In genomic region chr14:68950111-68950510, GRCh38 we compare ENCODE assay signal across 11 cellular contexts. TPM values are rescaled to one million over a fixed set of nuclear protein-coding genes. Genes with fewer than 3 reads are reported as not detected.
DNase-seq lines count a peak whose midpoint lies in the region; ATAC-seq and TF ChIP-seq lines count a peak whose summit lies in the region.
"Had no signal": no experiment of that assay in that cellular context is flagged by ENCODE, and none has a peak within 500 bp of the region (broad histone marks: within the 10 kb centered on the region; RNA-seq: fewer than 3 reads in every experiment).

No MANE protein-coding gene starts in this region.

- H3K4me3 Mint-ChIP-seq in dendritic cell treated with granulocyte-macrophage colony-stimulating factor and Interleukin-4, amounts not matched to agents 40 ng/mL and 50 ng/mL, for 4 days = no peak overlapping the region
- no peak overlapping the region for H3K4me3 Mint-ChIP-seq in neural progenitor cell

- intact Hi-C loops in dendritic cell treated with granulocyte-macrophage colony-stimulating factor and Interleukin-4, amounts not matched to agents 40 ng/mL and 50 ng/mL, for 4 days (cut with micrococcal nuclease) = no loop called here
- intact Hi-C loops in mucosa of descending colon (cut with DNase I, micrococcal nuclease) = no loop called here

- H3K4me3 ChIP-seq in neural progenitor cell (no peak overlapping the region), mucosa of descending colon (no peak overlapping the region)
- H3K4me3 ChIP-seq: lung had no signal

- H4K20me1 ChIP-seq in neural progenitor cell (ENCODE audit: low read depth) = peaks cover 67% of the 10 kb centered on the region

- H3K9me3 ChIP-seq in neural progenitor cell (ENCODE audit: low read depth) = no peaks in the 10 kb centered on the region
- no peaks in the 10 kb centered on the region for H3K9me3 ChIP-seq in mucosa of descending colon

- no peaks in the 10 kb centered on the region for H3K9me3 Mint-ChIP-seq in dendritic cell treated with granulocyte-macrophage colony-stimulating factor and Interleukin-4, amounts not matched to agents 40 ng/mL and 50 ng/mL, for 4 days
- no peaks in the 10 kb centered on the region for H3K9me3 Mint-ChIP-seq in neural progenitor cell

- DNase-seq in ELR (ENCODE audit: low read depth) (peak; percentile 54), MV-4-11 (lab: John Stamatoyannopoulos, UW) (peak; percentile 85), renal cortical epithelial cell (ENCODE audit: low read depth) (peak; percentile 73), DMS53 (lab: John Stamatoyannopoulos, UW) (no peak), neural progenitor cell (ENCODE audit: low spot score) (no peak), mucosa of descending colon (no peak)
- DNase-seq: NCI-H510A treated with DMSO at 0.1 percent for 48 hours, T-helper 1 cell had no signal

- H3K27ac Mint-ChIP-seq in dendritic cell treated with granulocyte-macrophage colony-stimulating factor and Interleukin-4, amounts not matched to agents 40 ng/mL and 50 ng/mL, for 4 days = peak overlapping the region; percentile 87
- no peak overlapping the region for H3K27ac Mint-ChIP-seq in neural progenitor cell

- peaks cover 97% of the 10 kb centered on the region for H3K4me1 Mint-ChIP-seq in dendritic cell treated with granulocyte-macrophage colony-stimulating factor and Interleukin-4, amounts not matched to agents 40 ng/mL and 50 ng/mL, for 4 days (ENCODE audit: low read depth)
- peaks cover 35% of the 10 kb centered on the region for H3K4me1 Mint-ChIP-seq in neural progenitor cell

- H3K27me3 Mint-ChIP-seq in dendritic cell treated with granulocyte-macrophage colony-stimulating factor and Interleukin-4, amounts not matched to agents 40 ng/mL and 50 ng/mL, for 4 days = no peaks in the 10 kb centered on the region
- H3K27me3 Mint-ChIP-seq in neural progenitor cell (ENCODE audit: insufficient read depth, low read depth) = peaks cover 2% of the 10 kb centered on the region

- H3K4me1 ChIP-seq in neural progenitor cell = peaks cover 20% of the 10 kb centered on the region
- H3K4me1 ChIP-seq in mucosa of descending colon (ENCODE audit: low read depth) = peaks cover 66% of the 10 kb centered on the region

- H3K36me3 Mint-ChIP-seq in dendritic cell treated with granulocyte-macrophage colony-stimulating factor and Interleukin-4, amounts not matched to agents 40 ng/mL and 50 ng/mL, for 4 days (ENCODE audit: low read depth) = peaks cover 35% of the 10 kb centered on the region
- no peaks in the 10 kb centered on the region for H3K36me3 Mint-ChIP-seq in neural progenitor cell

- no peak overlapping the region for H3K4me2 ChIP-seq in neural progenitor cell

- H3K9ac ChIP-seq in neural progenitor cell = no peak overlapping the region

- no peak overlapping the region for H3K27ac ChIP-seq in neural progenitor cell

- peaks cover 99% of the 10 kb centered on the region for H3K79me2 ChIP-seq in neural progenitor cell (ENCODE audit: low read depth)

- peaks cover 5% of the 10 kb centered on the region for H3F3A ChIP-seq in neural progenitor cell (ENCODE audit: low read depth)

- TF ChIP-seq CTCF in neural progenitor cell (IDR thresholded peaks at IDR 0.05) (no peak), mucosa of descending colon (IDR thresholded peaks at IDR 0.05) (no peak)

- H2AFZ ChIP-seq in neural progenitor cell (replicated peaks) = no peak overlapping the region

- no peaks in the 10 kb centered on the region for H3K27me3 ChIP-seq in neural progenitor cell

- no peaks in the 10 kb centered on the region for H3K36me3 ChIP-seq in neural progenitor cell
- H3K36me3 ChIP-seq in mucosa of descending colon (ENCODE audit: low read depth) = no peaks in the 10 kb centered on the region

- no peak for ATAC-seq in mucosa of descending colon
- ATAC-seq: sciatic nerve had no signal

RNA-seq across cellular contexts. Expression of gene ACTN1, which starts 29.0 kb away (rescaled TPM):
- total RNA-seq in renal cortical epithelial cell (304 and 802 TPM in 2 replicates), neural progenitor cell (ENCODE audit: low replicate concordance) (70.7 and 97.7 TPM in 2 replicates), mucosa of descending colon (100 to 1,000 TPM in 2 of 3 donors, 10 to 100 TPM in 1; 93.7 to 607 (median 128) TPM)

Comparison
In these comparisons a context has a peak if more than half of its experiments do, and no peak if none do; other contexts are left out.
1. DNase-seq: peak in ELR (single experiment), MV-4-11 (single experiment) and renal cortical epithelial cell (single experiment); none in DMS53 (single experiment), neural progenitor cell (single experiment) and mucosa of descending colon (0 of 3).